ENCODE assay signal across 9 cellular contexts in the genomic region with DNA sequence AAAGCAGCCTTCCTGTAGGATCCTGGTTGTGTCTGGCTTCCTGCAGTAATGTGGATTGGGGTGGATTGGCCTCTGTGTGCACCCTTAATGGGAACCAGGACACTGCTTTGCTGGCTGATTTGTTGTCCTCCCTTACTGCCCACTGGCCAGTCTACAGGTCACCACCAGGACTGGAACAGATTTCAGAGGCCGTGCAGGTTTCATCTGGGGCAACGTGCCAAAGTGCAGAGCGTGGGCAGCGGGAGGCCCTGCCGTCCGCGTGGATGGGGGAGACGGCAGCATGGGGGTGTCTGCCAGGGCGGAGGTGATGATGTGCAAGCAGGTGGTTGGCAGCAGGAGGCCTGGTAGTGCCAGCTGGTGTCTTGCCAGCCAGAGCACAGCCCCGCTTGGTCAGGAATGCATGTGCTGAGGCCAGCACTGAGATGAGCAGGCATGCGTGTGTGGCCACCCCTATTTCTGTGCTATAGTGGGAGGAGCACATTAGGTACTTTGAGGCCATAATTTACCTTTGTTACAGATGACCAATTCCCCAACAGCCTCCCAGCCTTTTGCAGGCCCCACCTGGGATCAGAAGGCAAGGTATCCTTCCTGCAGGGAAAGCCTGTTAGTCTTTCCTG. TPM values are rescaled to one million over a fixed set of nuclear protein-coding genes. Genes with fewer than 3 reads are reported as not detected.
DNase-seq lines count a peak whose midpoint lies in the region; ATAC-seq and TF ChIP-seq lines count a peak whose summit lies in the region.
"Had no signal": no experiment of that assay in that cellular context is flagged by ENCODE, and none has a peak within 500 bp of the region (broad histone marks: within the 10 kb centered on the region; RNA-seq: fewer than 3 reads in every experiment).

No MANE protein-coding gene starts in this region.

- H3K9me2 ChIP-seq in SK-N-SH, result no peaks in the 10 kb centered on the region

- H3K79me2 ChIP-seq in SK-N-SH (ENCODE audit: insufficient read depth), result peaks cover 46% of the 10 kb centered on the region

- DNase-seq in SK-N-SH (peak; percentile 82), left ventricle myocardium superior (peak; percentile 92), gastrocnemius medialis (peak; percentile 55 to 57), amniotic stem cell (lab: John Stamatoyannopoulos, UW) (no peak)
- DNase-seq in activated CD8-positive, alpha-beta memory T cell treated with anti-CD3 and anti-CD28 coated beads, Interleukin-2, amount 50 U/mL, for 4 hours, result no peak
- DNase-seq: DND-41 had no signal

- CTCF ChIA-PET in SK-N-SH (lab: Yijun Ruan, JAX), result interaction anchor here (0.7 to 1.2 kb wide), 4 partner anchors 14 to 77 kb away, joined by 3 to 5 read pairs (median 3); no protein-coding TSS in a partner anchor

- no peak for TF ChIP-seq CTCF in SK-N-SH (IDR thresholded peaks at IDR 0.05)
- TF ChIP-seq CTCF in gastrocnemius medialis (IDR thresholded peaks at IDR 0.05 in 4 of 5, conservative IDR thresholded peaks at IDR 0.05 in 1 of 5), result peak in 2 of 5 experiments; percentile 6 to 16

- no peaks in the 10 kb centered on the region for H3K27me3 ChIP-seq in SK-N-SH (ENCODE audit: insufficient read depth)
- H3K27me3 ChIP-seq in gastrocnemius medialis, result no peaks in the 10 kb centered on the region

- H3K27ac ChIP-seq in SK-N-SH (ENCODE audit: low read depth in 2 of 2, low read length in 1 of 2) (peak overlapping the region in 1 of 2 experiments; percentile 90; a peak in 2 of 4 replicates), gastrocnemius medialis (no peak overlapping the region)

- H3K9ac ChIP-seq in SK-N-SH, result no peak overlapping the region

- TF ChIP-seq RAD21 in Ishikawa (IDR thresholded peaks at IDR 0.05; ENCODE audit: low read depth) (no peak), SK-N-SH (IDR thresholded peaks at IDR 0.05; ENCODE audit: low read length) (no peak)

- H2AFZ ChIP-seq in SK-N-SH (ENCODE audit: low read depth), result no peak overlapping the region

- peaks cover 0 to 34% of the 10 kb centered on the region in 2 experiments; a peak in 1 of 4 replicates for H3K4me1 ChIP-seq in SK-N-SH (ENCODE audit: control insufficient read depth in 1 of 2, insufficient read depth in 2 of 2, low read depth in 1 of 2, low read length in 1 of 2)
- H3K4me1 ChIP-seq in gastrocnemius medialis, result peaks cover 26 to 27% of the 10 kb centered on the region in 2 donors

- H3K36me3 ChIP-seq in SK-N-SH (replicated peaks in 1 of 2; ENCODE audit: control insufficient read depth in 1 of 2, insufficient read depth in 2 of 2, low read length in 1 of 2) (no peaks in the 10 kb centered on the region), gastrocnemius medialis (no peaks in the 10 kb centered on the region)

- TF ChIP-seq EP300 in Ishikawa (IDR thresholded peaks at IDR 0.05; ENCODE audit: borderline replicate concordance) (peak; percentile 95), SK-N-SH (IDR thresholded peaks at IDR 0.05; ENCODE audit: borderline replicate concordance in 1 of 2, low read depth in 1 of 2, low read length in 1 of 2) (peak in 1 of 2 experiments; percentile 37; a peak in 1 of 4 replicates)

- H3K4me2 ChIP-seq in SK-N-SH, result no peak overlapping the region

- TF ChIP-seq POLR2A in gastrocnemius medialis (IDR thresholded peaks at IDR 0.05), result no peak

- H3K4me3 ChIP-seq in SK-N-SH (ENCODE audit: low read depth in 2 of 2, low read length in 1 of 2) (no peak overlapping the region), gastrocnemius medialis (no peak overlapping the region)

- intact Hi-C loops in left ventricle myocardium superior (cut with micrococcal nuclease), result no loop called here
- intact Hi-C loops in gastrocnemius medialis (cut with DNase I; ENCODE audit: low total_unique reads), result no loop called here

- H3K9me3 ChIP-seq in SK-N-SH (no peaks in the 10 kb centered on the region), gastrocnemius medialis (no peaks in the 10 kb centered on the region)

- peaks cover 35% of the 10 kb centered on the region for H4K20me1 ChIP-seq in SK-N-SH (ENCODE audit: insufficient read depth)

- POLR2A ChIA-PET in SK-N-SH (lab: Yijun Ruan, JAX), result no interaction called here

- in situ Hi-C loops in gastrocnemius medialis (cut with MboI; ENCODE audit: low sequenced_read_pairs in 4 of 4), result no loop called here

- no peaks in the 10 kb centered on the region for H3F3A ChIP-seq in SK-N-SH (replicated peaks; ENCODE audit: insufficient read depth)

- ATAC-seq in left ventricle myocardium superior, result peak; percentile 96
- peak; percentile 60 to 63 for ATAC-seq in gastrocnemius medialis
- ATAC-seq in GM21528 (IDR thresholded peaks at IDR 0.05; ENCODE audit: low FRiP score, unreplicated experiment), result no peak
- ATAC-seq in HG02870 (IDR thresholded peaks at IDR 0.05; ENCODE audit: unreplicated experiment), result no peak

- WGBS in SK-N-SH (ENCODE audit: low lambda C conversion rate), result 48% methylated on average over 11 of the region's 11 CpGs

TF ChIP-seq in Ishikawa, 13 proteins besides CTCF, POLR2A, EP300 and RAD21 (continues in another document):
- TF ChIP-seq YY1 (IDR thresholded peaks at IDR 0.05; ENCODE audit: low read depth), result no peak
- peak; percentile 99 for TF ChIP-seq TCF12 (IDR thresholded peaks at IDR 0.05; ENCODE audit: low read depth)
- no peak for TF ChIP-seq CREB1 (IDR thresholded peaks at IDR 0.05; ENCODE audit: low read depth)
- TF ChIP-seq ZBTB7A (IDR thresholded peaks at IDR 0.05; ENCODE audit: low read depth), result peak; percentile 63; the same call in 1 of the 2 replicates
- TF ChIP-seq, protein P1, sequence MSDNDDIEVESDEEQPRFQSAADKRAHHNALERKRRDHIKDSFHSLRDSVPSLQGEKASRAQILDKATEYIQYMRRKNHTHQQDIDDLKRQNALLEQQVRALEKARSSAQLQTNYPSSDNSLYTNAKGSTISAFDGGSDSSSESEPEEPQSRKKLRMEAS (IDR thresholded peaks at IDR 0.05), result peak; percentile 92

TF ChIP-seq in SK-N-SH, 30 proteins besides CTCF, POLR2A, EP300 and RAD21 (continues in another document):
- no peak for TF ChIP-seq TAF1 (IDR thresholded peaks at IDR 0.05; ENCODE audit: borderline replicate concordance, low read depth, low read length)
- peak; percentile 41; the same call in 1 of the 2 replicates for TF ChIP-seq GATA2 (CRISPR knock-in tag; IDR thresholded peaks at IDR 0.05)
- TF ChIP-seq, protein P2, sequence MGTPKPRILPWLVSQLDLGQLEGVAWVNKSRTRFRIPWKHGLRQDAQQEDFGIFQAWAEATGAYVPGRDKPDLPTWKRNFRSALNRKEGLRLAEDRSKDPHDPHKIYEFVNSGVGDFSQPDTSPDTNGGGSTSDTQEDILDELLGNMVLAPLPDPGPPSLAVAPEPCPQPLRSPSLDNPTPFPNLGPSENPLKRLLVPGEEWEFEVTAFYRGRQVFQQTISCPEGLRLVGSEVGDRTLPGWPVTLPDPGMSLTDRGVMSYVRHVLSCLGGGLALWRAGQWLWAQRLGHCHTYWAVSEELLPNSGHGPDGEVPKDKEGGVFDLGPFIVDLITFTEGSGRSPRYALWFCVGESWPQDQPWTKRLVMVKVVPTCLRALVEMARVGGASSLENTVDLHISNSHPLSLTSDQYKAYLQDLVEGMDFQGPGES (IDR thresholded peaks at IDR 0.05; ENCODE audit: low read depth, low read length), result no peak
- TF ChIP-seq MEF2A (IDR thresholded peaks at IDR 0.05; ENCODE audit: borderline replicate concordance, low read depth), result no peak
- TF ChIP-seq FOSL2 (IDR thresholded peaks at IDR 0.05; ENCODE audit: borderline replicate concordance, low read depth), result no peak
- no peak for TF ChIP-seq NRF1 (IDR thresholded peaks at IDR 0.05; ENCODE audit: low read depth, low read length)
- TF ChIP-seq RXRA (IDR thresholded peaks at IDR 0.05; ENCODE audit: borderline replicate concordance, low read depth), result no peak
- TF ChIP-seq RFX5 (IDR thresholded peaks at IDR 0.05; ENCODE audit: low read length), result no peak
- TF ChIP-seq SMC3 (IDR thresholded peaks at IDR 0.05; ENCODE audit: low read depth, low read length), result no peak
- no peak for TF ChIP-seq FOXM1 (IDR thresholded peaks at IDR 0.05; ENCODE audit: low read depth)
- TF ChIP-seq, protein P3, sequence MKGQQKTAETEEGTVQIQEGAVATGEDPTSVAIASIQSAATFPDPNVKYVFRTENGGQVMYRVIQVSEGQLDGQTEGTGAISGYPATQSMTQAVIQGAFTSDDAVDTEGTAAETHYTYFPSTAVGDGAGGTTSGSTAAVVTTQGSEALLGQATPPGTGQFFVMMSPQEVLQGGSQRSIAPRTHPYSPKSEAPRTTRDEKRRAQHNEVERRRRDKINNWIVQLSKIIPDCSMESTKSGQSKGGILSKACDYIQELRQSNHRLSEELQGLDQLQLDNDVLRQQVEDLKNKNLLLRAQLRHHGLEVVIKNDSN (IDR thresholded peaks at IDR 0.05; ENCODE audit: borderline replicate concordance, low read depth), result no peak
- TF ChIP-seq MXI1 (IDR thresholded peaks at IDR 0.05; ENCODE audit: low read depth, low read length), result peak; percentile 86
- peak; percentile 64; the same call in 1 of the 2 replicates for TF ChIP-seq FOXJ3 (CRISPR knock-in tag; IDR thresholded peaks at IDR 0.05)
- TF ChIP-seq ELF1 (IDR thresholded peaks at IDR 0.05), result no peak
- TF ChIP-seq EZH2phosphoT487 (IDR thresholded peaks at IDR 0.05; ENCODE audit: borderline replicate concordance, low read depth), result no peak
- peak; percentile 75; the same call in 1 of the 2 replicates for TF ChIP-seq RCOR1 (IDR thresholded peaks at IDR 0.05; ENCODE audit: low read length)
- TF ChIP-seq, protein P1 (IDR thresholded peaks at IDR 0.05; ENCODE audit: low read depth), result peak; percentile 32; the same call in 1 of the 2 replicates
- TF ChIP-seq TEAD4 (IDR thresholded peaks at IDR 0.05; ENCODE audit: borderline replicate concordance, insufficient read depth), result no peak

RNA-seq across cellular contexts. Expression of a gene that starts 24.3 kb away (rescaled TPM):
- polyA plus RNA-seq in SK-N-SH (2012; rRNA removed), result 27.0 and 50.9 TPM in 2 replicates
- 20.3 and 29.6 TPM in 2 replicates for polyA plus RNA-seq in SK-N-SH (2012; cell fraction: cytosol; rRNA removed)
- 51.6 and 84.8 TPM in 2 replicates for polyA plus RNA-seq in SK-N-SH (2012; cell fraction: nucleus; rRNA removed)
- total RNA-seq in left ventricle myocardium superior (25.0 TPM), gastrocnemius medialis (10 to 100 TPM; 10.3 to 13.0 (median 12.4) TPM)

RNA-seq across cellular contexts. Expression of a gene that starts 59.4 kb away (rescaled TPM):
- 6.6 and 6.8 TPM in 2 replicates for polyA plus RNA-seq in SK-N-SH (2012; rRNA removed)
- polyA plus RNA-seq in SK-N-SH (2012; cell fraction: cytosol; rRNA removed), result 3.5 and 5.0 TPM in 2 replicates
- 10.6 TPM in 2 replicates for polyA plus RNA-seq in SK-N-SH (2012; cell fraction: nucleus; rRNA removed)
- total RNA-seq in left ventricle myocardium superior (0.74 TPM), gastrocnemius medialis (under 1 TPM in 2 of 4 donors, not detected in 2; 0.35 to 0.55 TPM)

Comparison
In these comparisons a context has a peak if more than half of its experiments do, and no peak if none do; other contexts are left out.
1. DNase-seq: peak in SK-N-SH (single experiment), left ventricle myocardium superior (single experiment) and gastrocnemius medialis (2 of 2); none in activated CD8-positive, alpha-beta memory T cell treated with anti-CD3 and anti-CD28 coated beads, Interleukin-2, amount 50 U/mL, for 4 hours (single experiment) and amniotic stem cell (single experiment).
2. ATAC-seq: peak in left ventricle myocardium superior (single experiment) and gastrocnemius medialis (2 of 2); none in GM21528 (single experiment) and HG02870 (single experiment).